Comparison of ENCODE assay signal across 15 cellular contexts in genomic region chr19:1216756-1217155, GRCh38. TPM values are rescaled to one million over a fixed set of nuclear protein-coding genes. Genes with fewer than 3 reads are reported as not detected.
A peak's percentile ranks its signal among the peaks of the same experiment; 100 is the strongest.
DNase-seq lines count a peak whose midpoint lies in the region; ATAC-seq and TF ChIP-seq lines count a peak whose summit lies in the region.
"Had no signal": no experiment of that assay in that cellular context is flagged by ENCODE, and none has a peak within 500 bp of the region (broad histone marks: within the 10 kb centered on the region; RNA-seq: fewer than 3 reads in every experiment).

No MANE protein-coding gene starts in this region.

- no peak for TF ChIP-seq EP300 in sigmoid colon (IDR thresholded peaks at IDR 0.05)

- peak overlapping the region; percentile 77 to 89 (median 88) for H3K27ac ChIP-seq in sigmoid colon

- no peak for TF ChIP-seq POLR2A in sigmoid colon (IDR thresholded peaks at IDR 0.05)

- TF ChIP-seq CTCF in brain (conservative IDR thresholded peaks at IDR 0.05) (no peak), sigmoid colon (IDR thresholded peaks at IDR 0.05) (no peak)

- H3K36me3 ChIP-seq in sigmoid colon, result peaks cover 0 to 22% (median 13%) of the 10 kb centered on the region in 4 donors

- intact Hi-C loops in sigmoid colon (cut with DNase I), result no loop called here

- no peaks in the 10 kb centered on the region for H3K27me3 Mint-ChIP-seq in T-helper 1 cell treated with Interleukin-12 subunit alpha and Interleukin-12 subunit beta and Interleukin-4 antibody, amounts not matched to agents 30 μg/mL and 1 μg/mL, for 36 hours (ENCODE audit: low read depth)
- H3K27me3 Mint-ChIP-seq in brain, result no peaks in the 10 kb centered on the region
- no peaks in the 10 kb centered on the region for H3K27me3 Mint-ChIP-seq in activated naive CD8-positive, alpha-beta T cell treated with anti-CD3 and anti-CD28 coated beads, Interleukin-2, amount 50 U/mL, for 24 hours
- H3K27me3 Mint-ChIP-seq: activated CD8-positive, alpha-beta T cell treated with anti-CD3 and anti-CD28 coated beads for 36 hours; CD8-positive, alpha-beta memory T cell had no signal

- H3K4me3 ChIP-seq in sigmoid colon, result no peak overlapping the region
- H3K4me3 ChIP-seq: upper lobe of right lung had no signal

- no peaks in the 10 kb centered on the region for H3K9me3 Mint-ChIP-seq in T-helper 1 cell treated with Interleukin-12 subunit alpha and Interleukin-12 subunit beta and Interleukin-4 antibody, amounts not matched to agents 30 μg/mL and 1 μg/mL, for 36 hours
- no peaks in the 10 kb centered on the region for H3K9me3 Mint-ChIP-seq in brain
- H3K9me3 Mint-ChIP-seq in activated naive CD8-positive, alpha-beta T cell treated with anti-CD3 and anti-CD28 coated beads, Interleukin-2, amount 50 U/mL, for 24 hours, result no peaks in the 10 kb centered on the region
- H3K9me3 Mint-ChIP-seq: activated CD8-positive, alpha-beta T cell treated with anti-CD3 and anti-CD28 coated beads for 36 hours; CD8-positive, alpha-beta memory T cell; neural crest cell had no signal

- H3K27me3 ChIP-seq in sigmoid colon, result no peaks in the 10 kb centered on the region
- H3K27me3 ChIP-seq: upper lobe of right lung had no signal

- peaks cover 4 to 88% (median 73%) of the 10 kb centered on the region in 4 donors for H3K4me1 ChIP-seq in sigmoid colon

- 64 to 86% methylated on average over 12 of the region's 12 CpGs for WGBS in sigmoid colon, 2 donors

- peak overlapping the region; percentile 9 for H3K27ac Mint-ChIP-seq in T-helper 1 cell treated with Interleukin-12 subunit alpha and Interleukin-12 subunit beta and Interleukin-4 antibody, amounts not matched to agents 30 μg/mL and 1 μg/mL, for 36 hours
- peak overlapping the region in 3 of 5 experiments; percentile 69 to 87 (median 77) for H3K27ac Mint-ChIP-seq in brain
- H3K27ac Mint-ChIP-seq in activated naive CD8-positive, alpha-beta T cell treated with anti-CD3 and anti-CD28 coated beads, Interleukin-2, amount 50 U/mL, for 24 hours, result no peak overlapping the region
- H3K27ac Mint-ChIP-seq: activated CD8-positive, alpha-beta T cell treated with anti-CD3 and anti-CD28 coated beads for 36 hours had no signal

- H3K36me3 Mint-ChIP-seq in T-helper 1 cell treated with Interleukin-12 subunit alpha and Interleukin-12 subunit beta and Interleukin-4 antibody, amounts not matched to agents 30 μg/mL and 1 μg/mL, for 36 hours (ENCODE audit: low read depth), result peaks cover 9% of the 10 kb centered on the region
- peaks cover 12% of the 10 kb centered on the region for H3K36me3 Mint-ChIP-seq in brain
- H3K36me3 Mint-ChIP-seq in activated naive CD8-positive, alpha-beta T cell treated with anti-CD3 and anti-CD28 coated beads, Interleukin-2, amount 50 U/mL, for 24 hours (ENCODE audit: low read depth), result peaks cover 10% of the 10 kb centered on the region

- no peak overlapping the region for H3K4me3 Mint-ChIP-seq in T-helper 1 cell treated with Interleukin-12 subunit alpha and Interleukin-12 subunit beta and Interleukin-4 antibody, amounts not matched to agents 30 μg/mL and 1 μg/mL, for 36 hours
- H3K4me3 Mint-ChIP-seq in brain, result no peak overlapping the region
- H3K4me3 Mint-ChIP-seq in activated naive CD8-positive, alpha-beta T cell treated with anti-CD3 and anti-CD28 coated beads, Interleukin-2, amount 50 U/mL, for 24 hours, result no peak overlapping the region
- H3K4me3 Mint-ChIP-seq: activated CD8-positive, alpha-beta T cell treated with anti-CD3 and anti-CD28 coated beads for 36 hours; CD8-positive, alpha-beta memory T cell had no signal

- no peak for ATAC-seq in activated naive CD8-positive, alpha-beta T cell treated with anti-CD3 and anti-CD28 coated beads, Interleukin-2, amount 50 U/mL, for 24 hours
- ATAC-seq: activated CD8-positive, alpha-beta T cell treated with anti-CD3 and anti-CD28 coated beads for 36 hours; upper lobe of right lung had no signal

- no peaks in the 10 kb centered on the region for H3K9me3 ChIP-seq in sigmoid colon
- H3K9me3 ChIP-seq: upper lobe of right lung had no signal

- DNase-seq in T-helper 1 cell, result no peak
- DNase-seq in sigmoid colon, result no peak
- DNase-seq in NCI-H446 (lab: John Stamatoyannopoulos, UW), result no peak
- no peak for DNase-seq in activated naive CD8-positive, alpha-beta T cell treated with anti-CD3 and anti-CD28 coated beads, Interleukin-2, amount 50 U/mL, for 24 hours
- DNase-seq: activated CD8-positive, alpha-beta T cell treated with anti-CD3 and anti-CD28 coated beads for 36 hours; activated naive CD4-positive, alpha-beta T cell; CD8-positive, alpha-beta memory T cell; hippocampal formation; NCI-H2171 treated with DMSO at 0.1 percent for 48 hours; stimulated activated CD4-positive, alpha-beta T cell treated with anti-CD3 and anti-CD28 coated beads, Interleukin-12 subunit alpha, Interleukin-12 subunit beta, amount 100 ng/mL, for 4 hours; T-helper 2 cell; upper lobe of right lung had no signal

- H3K4me1 Mint-ChIP-seq in T-helper 1 cell treated with Interleukin-12 subunit alpha and Interleukin-12 subunit beta and Interleukin-4 antibody, amounts not matched to agents 30 μg/mL and 1 μg/mL, for 36 hours (ENCODE audit: low read depth), result peaks cover 11% of the 10 kb centered on the region
- peaks cover 40% of the 10 kb centered on the region for H3K4me1 Mint-ChIP-seq in brain
- H3K4me1 Mint-ChIP-seq in activated naive CD8-positive, alpha-beta T cell treated with anti-CD3 and anti-CD28 coated beads, Interleukin-2, amount 50 U/mL, for 24 hours, result peaks cover 14% of the 10 kb centered on the region

RNA-seq across cellular contexts. Expression of gene STK11, which starts 11.2 kb away (rescaled TPM):
- 72.6 TPM for polyA plus RNA-seq in brain (ENCODE audit: insufficient read depth, low read depth, low replicate concordance)
- total RNA-seq in sigmoid colon, result 10 to 100 TPM; 36.4 to 51.0 (median 42.7) TPM
- 10 to 100 TPM; 31.2 to 86.5 (median 41.8) TPM for polyA plus RNA-seq in sigmoid colon

RNA-seq across cellular contexts. Expression of gene CBARP, which starts 21.0 kb away (rescaled TPM):
- polyA plus RNA-seq in brain (ENCODE audit: insufficient read depth, low read depth, low replicate concordance) (11.2 TPM), sigmoid colon (under 1 TPM in 1 of 3 donors, not detected in 2; 0.36 TPM)
- under 1 TPM in 3 of 4 donors, not detected in 1; 0.36 to 0.82 (median 0.81) TPM for total RNA-seq in sigmoid colon
- polyA plus RNA-seq: CD8-positive, alpha-beta memory T cell had no signal

RNA-seq across cellular contexts. Expression of gene ATP5F1D, which starts 24.8 kb away (rescaled TPM):
- polyA plus RNA-seq in brain (ENCODE audit: insufficient read depth, low read depth, low replicate concordance), result 365 TPM
- 100 to 1,000 TPM in 3 of 4 donors, 10 to 100 TPM in 1; 74.7 to 112 (median 104) TPM for total RNA-seq in sigmoid colon
- polyA plus RNA-seq in sigmoid colon, result 100 to 1,000 TPM; 294 to 390 (median 352) TPM

RNA-seq across cellular contexts. Expression of gene MIDN, which starts 31.6 kb away (rescaled TPM):
- polyA plus RNA-seq in brain (ENCODE audit: insufficient read depth, low read depth, low replicate concordance), result 79.7 TPM
- 10 to 100 TPM; 14.6 to 70.3 (median 15.4) TPM for total RNA-seq in sigmoid colon
- polyA plus RNA-seq in sigmoid colon, result 10 to 100 TPM; 42.1 to 87.0 (median 57.7) TPM

RNA-seq across cellular contexts. Expression of gene SBNO2, which starts 42.7 kb away (rescaled TPM):
- polyA plus RNA-seq in brain (ENCODE audit: insufficient read depth, low read depth, low replicate concordance) (26.9 TPM), sigmoid colon (10 to 100 TPM; 11.4 to 75.0 (median 14.8) TPM)
- 10 to 100 TPM in 3 of 4 donors, 1 to 10 TPM in 1; 6.8 to 91.9 (median 14.7) TPM for total RNA-seq in sigmoid colon
